10 cellular contexts compared by ENCODE assay signal in genomic region chr6:111916747-111917146, GRCh38.
"Had no signal": no experiment of that assay in that cellular context is flagged by ENCODE, and none has a peak within 500 bp of the region (broad histone marks: within the 10 kb centered on the region; RNA-seq: fewer than 3 reads in every experiment).

No MANE protein-coding gene starts in this region.

- FAIRE-seq: H1, H54, HepG2 had no signal

- H3K4me1 Mint-ChIP-seq: IgD-negative memory B cell had no signal

- H2AFZ ChIP-seq: GM23338 had no signal

- DNase-seq: H9, HCEC 1CT, HFFc6, KG1 had no signal

- H3K4me3 Mint-ChIP-seq: GM23338, H9, HFFc6, IgD-negative memory B cell had no signal

- ATAC-seq: GM23338, HepG2 had no signal

- H3K4me3 ChIP-seq: GM23338 had no signal

- H3K4me2 ChIP-seq: GM23338 had no signal

- H3K27ac ChIP-seq: HL-60 had no signal

- H3K27ac Mint-ChIP-seq: GM23338, HFFc6, IgD-negative memory B cell had no signal

- H3K9me3 Mint-ChIP-seq: GM23338, H9, HFFc6, IgD-negative memory B cell had no signal
